18 cellular contexts compared by ENCODE assay signal in the genomic region with DNA sequence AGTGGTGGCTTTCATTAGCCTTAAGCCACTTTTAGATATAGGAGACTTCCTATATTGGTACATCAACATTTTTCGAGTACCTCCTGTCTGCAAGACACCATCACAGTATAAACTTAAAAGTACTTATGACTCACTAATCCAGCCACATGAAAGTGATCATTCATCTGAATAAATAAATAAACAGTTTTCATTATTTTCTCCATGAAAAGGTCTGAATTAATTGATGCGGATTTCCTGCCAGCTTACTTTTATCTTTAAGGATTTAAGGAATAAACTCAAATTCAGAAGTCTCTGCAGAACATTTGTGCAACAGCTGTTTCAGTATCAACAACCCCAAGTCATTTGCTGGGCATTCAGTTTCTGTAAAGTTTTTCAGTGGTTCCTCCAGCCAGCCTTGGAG. TPM values are rescaled to one million over a fixed set of nuclear protein-coding genes. Genes with fewer than 3 reads are reported as not detected.
A peak's percentile ranks its signal among the peaks of the same experiment; 100 is the strongest.
DNase-seq lines count a peak whose midpoint lies in the region; ATAC-seq and TF ChIP-seq lines count a peak whose summit lies in the region.
"Had no signal": no experiment of that assay in that cellular context is flagged by ENCODE, and none has a peak within 500 bp of the region (broad histone marks: within the 10 kb centered on the region; RNA-seq: fewer than 3 reads in every experiment).

No MANE protein-coding gene starts in this region.

- peak overlapping the region in 3 of 4 donors; percentile 73 to 98 (median 77) for H3K4me3 Mint-ChIP-seq in CD4-positive, CD25-positive, alpha-beta regulatory T cell
- no peak overlapping the region for H3K4me3 Mint-ChIP-seq in activated CD8-positive, alpha-beta T cell treated with anti-CD3 and anti-CD28 coated beads for 36 hours
- H3K4me3 Mint-ChIP-seq: CD14-positive monocyte, HFFc6 had no signal

- H3K9me3 ChIP-seq in CD4-positive, CD25-positive, alpha-beta regulatory T cell (ENCODE audit: control insufficient read depth in 2 of 2, low read length in 2 of 2): no peaks in the 10 kb centered on the region
- H3K9me3 ChIP-seq: A549, Caco-2, MG63, SJCRH30 had no signal

- H3K4me1 ChIP-seq in CD4-positive, CD25-positive, alpha-beta regulatory T cell (ENCODE audit: control insufficient read depth, insufficient read depth, low read length, poor library complexity, severe bottlenecking): peaks cover 39% of the 10 kb centered on the region
- H3K4me1 ChIP-seq: Caco-2 had no signal

- H3K27me3 ChIP-seq in CD4-positive, CD25-positive, alpha-beta regulatory T cell (ENCODE audit: control insufficient read depth, insufficient read depth, low read length): no peaks in the 10 kb centered on the region
- H3K27me3 ChIP-seq in H7 (ENCODE audit: control insufficient read depth, insufficient read depth, low read length): peaks cover 2% of the 10 kb centered on the region; the same call in 1 of the 2 replicates
- H3K27me3 ChIP-seq: MG63, SJCRH30 had no signal

- no peaks in the 10 kb centered on the region for H3K9me3 Mint-ChIP-seq in CD4-positive, CD25-positive, alpha-beta regulatory T cell
- H3K9me3 Mint-ChIP-seq in activated CD8-positive, alpha-beta T cell treated with anti-CD3 and anti-CD28 coated beads for 36 hours: no peaks in the 10 kb centered on the region
- H3K9me3 Mint-ChIP-seq: CD14-positive monocyte, HFFc6 had no signal

- ATAC-seq in CD4-positive, CD25-positive, alpha-beta regulatory T cell (ENCODE audit: low read depth in 2 of 2): no peak
- ATAC-seq in HG03097 (IDR thresholded peaks at IDR 0.05; ENCODE audit: low FRiP score, unreplicated experiment): no peak
- no peak for ATAC-seq in activated CD8-positive, alpha-beta T cell treated with anti-CD3 and anti-CD28 coated beads for 36 hours
- ATAC-seq: A549 had no signal

- peaks cover 26 to 54% (median 40%) of the 10 kb centered on the region in 4 donors for H3K4me1 Mint-ChIP-seq in CD4-positive, CD25-positive, alpha-beta regulatory T cell
- H3K4me1 Mint-ChIP-seq in activated CD8-positive, alpha-beta T cell treated with anti-CD3 and anti-CD28 coated beads for 36 hours (ENCODE audit: low read depth): peaks cover 32% of the 10 kb centered on the region

- H3K4me3 ChIP-seq in CD4-positive, CD25-positive, alpha-beta regulatory T cell (ENCODE audit: low read depth, low read length): peak overlapping the region; percentile 16
- no peak overlapping the region for H3K4me3 ChIP-seq in fibroblast of mammary gland (ENCODE audit: control insufficient read depth, low read depth, low read length)
- H3K4me3 ChIP-seq in H7 (ENCODE audit: insufficient read depth, low read depth, low read length): no peak overlapping the region
- H3K4me3 ChIP-seq: A549, MG63, SJCRH30 had no signal

- no peak overlapping the region for H3K27ac ChIP-seq in CD4-positive, CD25-positive, alpha-beta regulatory T cell (ENCODE audit: insufficient read depth, low read length, poor library complexity, severe bottlenecking)
- H3K27ac ChIP-seq: A549, SJCRH30 had no signal

- peaks cover 48% of the 10 kb centered on the region for H3K36me3 ChIP-seq in CD4-positive, CD25-positive, alpha-beta regulatory T cell (ENCODE audit: control insufficient read depth, insufficient read depth, low read length)
- peaks cover 6% of the 10 kb centered on the region for H3K36me3 ChIP-seq in H7 (replicated peaks; ENCODE audit: control insufficient read depth, insufficient read depth, low read length)

- no peak for DNase-seq in CD4-positive, CD25-positive, alpha-beta regulatory T cell
- DNase-seq in HCEC 1CT (peak; percentile 73), SW480 (ENCODE audit: low spot score) (peak; percentile 77), fibroblast of mammary gland (ENCODE audit: low read depth) (peak; percentile 29), NCI-H526 (lab: John Stamatoyannopoulos, UW) (no peak), H7 (no peak)
- DNase-seq in activated CD8-positive, alpha-beta T cell treated with anti-CD3 and anti-CD28 coated beads for 36 hours: no peak
- DNase-seq: Caco-2, GDM1, GOT3, HFFc6, KG1, MG63, NCI-H187 treated with DMSO at 0.1 percent for 48 hours, SJCRH30 had no signal

- H3K27ac Mint-ChIP-seq in CD4-positive, CD25-positive, alpha-beta regulatory T cell: peak overlapping the region in 1 of 3 donors; percentile 61
- H3K27ac Mint-ChIP-seq in activated CD8-positive, alpha-beta T cell treated with anti-CD3 and anti-CD28 coated beads for 36 hours: no peak overlapping the region

- POLR2A ChIA-PET in activated CD8-positive, alpha-beta T cell treated with anti-CD3 and anti-CD28 coated beads for 36 hours (lab: Charles Lee): no interaction called here

- CTCF ChIA-PET in activated CD8-positive, alpha-beta T cell treated with anti-CD3 and anti-CD28 coated beads for 36 hours (lab: Charles Lee): interaction anchor here (1.3 to 4.6 kb wide), 2 partner anchors 18 to 475 kb away, joined by 3 to 27 read pairs; no protein-coding TSS in a partner anchor

- peaks cover 43% of the 10 kb centered on the region for H3K36me3 Mint-ChIP-seq in CD4-positive, CD25-positive, alpha-beta regulatory T cell
- H3K36me3 Mint-ChIP-seq in activated CD8-positive, alpha-beta T cell treated with anti-CD3 and anti-CD28 coated beads for 36 hours (ENCODE audit: low read depth): peaks cover 22% of the 10 kb centered on the region

- no peak for TF ChIP-seq CTCF in fibroblast of mammary gland (conservative IDR thresholded peaks at IDR 0.05; ENCODE audit: control insufficient read depth, insufficient read depth, low read depth, low read length)
- TF ChIP-seq CTCF in activated CD8-positive, alpha-beta T cell treated with anti-CD3 and anti-CD28 coated beads for 36 hours (IDR thresholded peaks at IDR 0.05): no peak

- H3K27me3 Mint-ChIP-seq in CD4-positive, CD25-positive, alpha-beta regulatory T cell: peaks cover under 1% of the 10 kb centered on the region
- H3K27me3 Mint-ChIP-seq in activated CD8-positive, alpha-beta T cell treated with anti-CD3 and anti-CD28 coated beads for 36 hours: no peaks in the 10 kb centered on the region

- intact Hi-C loops in activated CD8-positive, alpha-beta T cell treated with anti-CD3 and anti-CD28 coated beads for 36 hours (cut with micrococcal nuclease): no loop called here

RNA-seq across cellular contexts. Expression of gene SAP30L, which starts 4.0 kb away (rescaled TPM):
- 54.9 TPM for total RNA-seq in CD4-positive, CD25-positive, alpha-beta regulatory T cell
- 10 to 100 TPM; 30.9 to 47.3 (median 36.5) TPM for polyA plus RNA-seq in CD4-positive, CD25-positive, alpha-beta regulatory T cell
- 10 to 100 TPM; 24.6 to 31.7 TPM for total RNA-seq in activated CD8-positive, alpha-beta T cell treated with anti-CD3 and anti-CD28 coated beads for 36 hours
- total RNA-seq in H7 (2014; rRNA removed; shearing (Covaris generic)): 14.3 and 22.3 TPM in 2 replicates

RNA-seq across cellular contexts. Expression of gene HAND1, which starts 28.2 kb away (rescaled TPM):
- total RNA-seq in CD4-positive, CD25-positive, alpha-beta regulatory T cell: not detected
- not detected for polyA plus RNA-seq in CD4-positive, CD25-positive, alpha-beta regulatory T cell
- not detected for total RNA-seq in activated CD8-positive, alpha-beta T cell treated with anti-CD3 and anti-CD28 coated beads for 36 hours
- not detected in 2 replicates for total RNA-seq in H7 (2014; rRNA removed; shearing (Covaris generic))
- total RNA-seq: HFFc6, SJCRH30 had no signal
- polyA plus RNA-seq: CD14-positive monocyte had no signal

Comparison
In these comparisons a context has a peak if more than half of its experiments do, and no peak if none do; other contexts are left out.
1. DNase-seq: peak in HCEC 1CT (single experiment), SW480 (single experiment) and fibroblast of mammary gland (single experiment); none in CD4-positive, CD25-positive, alpha-beta regulatory T cell (0 of 3), NCI-H526 (0 of 2), activated CD8-positive, alpha-beta T cell treated with anti-CD3 and anti-CD28 coated beads for 36 hours (single experiment) and H7 (single experiment).